19 cellular contexts compared by ENCODE assay signal in genomic region chr6:26264547-26264946, GRCh38.
A peak's percentile ranks its signal among the peaks of the same experiment; 100 is the strongest.
DNase-seq lines count a peak whose midpoint lies in the region; ATAC-seq and TF ChIP-seq lines count a peak whose summit lies in the region.
"Had no signal": no experiment of that assay in that cellular context is flagged by ENCODE, and none has a peak within 500 bp of the region (broad histone marks: within the 10 kb centered on the region; RNA-seq: fewer than 3 reads in every experiment).

No MANE protein-coding gene starts in this region.

- H3K4me1 ChIP-seq in GM23338 (ENCODE audit: insufficient read depth), result peaks cover 8% of the 10 kb centered on the region
- peaks cover 8% of the 10 kb centered on the region for H3K4me1 ChIP-seq in Loucy (ENCODE audit: insufficient read depth, low read length, poor library complexity, severe bottlenecking)
- peaks cover 3% of the 10 kb centered on the region for H3K4me1 ChIP-seq in hepatocyte (ENCODE audit: insufficient read depth)
- H3K4me1 ChIP-seq: A549 had no signal

- WGBS in hepatocyte (ENCODE audit: low lambda C conversion rate, missing lambda C conversion rate), result 89% methylated on average over 1 of the region's 1 CpG

- peaks cover 4% of the 10 kb centered on the region for H3K79me2 ChIP-seq in GM23338 (replicated peaks; ENCODE audit: insufficient read depth)
- H3K79me2 ChIP-seq in Loucy (ENCODE audit: insufficient read depth, low read length), result peaks cover 7% of the 10 kb centered on the region; the same call in 1 of the 2 replicates
- H3K79me2 ChIP-seq in hepatocyte, result no peaks in the 10 kb centered on the region

- no peaks in the 10 kb centered on the region for H3K27me3 ChIP-seq in GM23338 (ENCODE audit: insufficient read depth)
- no peaks in the 10 kb centered on the region for H3K27me3 ChIP-seq in Loucy (ENCODE audit: insufficient read depth, low read length, poor library complexity, severe bottlenecking)
- H3K27me3 ChIP-seq in hepatocyte, result no peaks in the 10 kb centered on the region
- H3K27me3 ChIP-seq: BLaER1 had no signal

- H3K9me2 ChIP-seq in GM23338 (ENCODE audit: insufficient read depth), result no peaks in the 10 kb centered on the region
- no peaks in the 10 kb centered on the region for H3K9me2 ChIP-seq in Loucy (replicated peaks; ENCODE audit: low read depth, low read length)
- H3K9me2 ChIP-seq in hepatocyte (replicated peaks; ENCODE audit: insufficient read depth), result no peaks in the 10 kb centered on the region

- ATAC-seq in GM23338, result no peak; the same call in 2 of the 3 replicates
- no peak for ATAC-seq in HG02938 (IDR thresholded peaks at IDR 0.05; ENCODE audit: unreplicated experiment)
- ATAC-seq: A549, HCT116 had no signal

- H3K27me3 Mint-ChIP-seq in GM23338 (ENCODE audit: insufficient read depth, low read depth, poor library complexity) (peaks cover 2% of the 10 kb centered on the region), neural crest cell (ENCODE audit: low read depth) (peaks cover 5% of the 10 kb centered on the region)
- H3K27me3 Mint-ChIP-seq: CD4-positive, alpha-beta memory T cell had no signal

- H3K4me3 ChIP-seq in GM23338 (no peak overlapping the region), Loucy (ENCODE audit: low read length, poor library complexity, severe bottlenecking) (no peak overlapping the region), hepatocyte (no peak overlapping the region)
- H3K4me3 ChIP-seq: A549, BLaER1 had no signal

- H3K27ac ChIP-seq in GM23338 (ENCODE audit: low read depth) (no peak overlapping the region), hepatocyte (no peak overlapping the region)
- H3K27ac ChIP-seq: 22Rv1, A549, BLaER1 had no signal

- H3K9me3 Mint-ChIP-seq in GM23338 (peaks cover 3% of the 10 kb centered on the region; the same call in 1 of the 3 replicates), neural crest cell (no peaks in the 10 kb centered on the region)

- H3K4me1 Mint-ChIP-seq in GM23338, result peaks cover 40% of the 10 kb centered on the region
- H3K4me1 Mint-ChIP-seq in neural crest cell, result peaks cover 30% of the 10 kb centered on the region
- H3K4me1 Mint-ChIP-seq: CD4-positive, alpha-beta memory T cell had no signal

- H3K36me3 Mint-ChIP-seq in GM23338 (ENCODE audit: low read depth) (peaks cover 6% of the 10 kb centered on the region), neural crest cell (ENCODE audit: low read depth) (peaks cover 3% of the 10 kb centered on the region)
- H3K36me3 Mint-ChIP-seq: CD14-positive monocyte; CD4-positive, alpha-beta memory T cell had no signal

- H3K36me3 ChIP-seq in GM23338 (ENCODE audit: insufficient read depth), result no peaks in the 10 kb centered on the region
- no peaks in the 10 kb centered on the region for H3K36me3 ChIP-seq in Loucy (ENCODE audit: insufficient read depth, low read length)
- H3K36me3 ChIP-seq in hepatocyte (replicated peaks; ENCODE audit: insufficient read depth, low read depth), result no peaks in the 10 kb centered on the region

- H3K9ac ChIP-seq in Loucy (ENCODE audit: low read depth, low read length, poor library complexity, severe bottlenecking), result peak overlapping the region; percentile 36
- H3K9ac ChIP-seq: BLaER1 had no signal

- H3F3A ChIP-seq in GM23338 (replicated peaks; ENCODE audit: low read depth) (no peaks in the 10 kb centered on the region), Loucy (ENCODE audit: low read depth) (0 out of 2 replicates have a peak, but pooled peaks cover 3% of the 10 kb centered on the region)

- H3K27ac Mint-ChIP-seq in GM23338 (peak overlapping the region; percentile 72; the same call in 1 of the 2 replicates), neural crest cell (ENCODE audit: unreplicated experiment) (no peak overlapping the region)
- H3K27ac Mint-ChIP-seq: CD14-positive monocyte; CD4-positive, alpha-beta memory T cell had no signal

- H4K20me1 ChIP-seq in GM23338 (replicated peaks; ENCODE audit: insufficient read depth), result no peaks in the 10 kb centered on the region
- H4K20me1 ChIP-seq in Loucy (ENCODE audit: insufficient read depth, low read length, poor library complexity, severe bottlenecking), result no peaks in the 10 kb centered on the region
- H4K20me1 ChIP-seq in hepatocyte (ENCODE audit: insufficient read depth, poor library complexity, severe bottlenecking), result no peaks in the 10 kb centered on the region
- H4K20me1 ChIP-seq: BLaER1 had no signal

- H2AFZ ChIP-seq in GM23338, result no peak overlapping the region
- H2AFZ ChIP-seq in Loucy (ENCODE audit: low read length), result no peak overlapping the region
- no peak overlapping the region for H2AFZ ChIP-seq in hepatocyte

- H3K4me3 Mint-ChIP-seq in GM23338 (0 out of 3 replicates have a peak overlapping the region, but pooled peaks have one; percentile 1), neural crest cell (peak overlapping the region; percentile 4)
- H3K4me3 Mint-ChIP-seq: CD14-positive monocyte; CD4-positive, alpha-beta memory T cell had no signal

- H3K9me3 ChIP-seq in Loucy (ENCODE audit: insufficient read depth, low read depth, low read length), result no peaks in the 10 kb centered on the region
- no peaks in the 10 kb centered on the region for H3K9me3 ChIP-seq in hepatocyte (ENCODE audit: low read depth)
- H3K9me3 ChIP-seq: A549, BLaER1 had no signal

- H3K4me2 ChIP-seq in GM23338 (peak overlapping the region; percentile 37), Loucy (ENCODE audit: low read depth, low read length, poor library complexity, severe bottlenecking) (no peak overlapping the region), hepatocyte (no peak overlapping the region)
- H3K4me2 ChIP-seq: A549, BLaER1 had no signal

- DNase-seq in NCI-H146 (lab: John Stamatoyannopoulos, UW) (peak; percentile 37), NCI-H146 treated with DMSO at 0.1 percent for 48 hours (lab: John Stamatoyannopoulos, UW; ENCODE audit: unreplicated experiment) (no peak), GM23338 (ENCODE audit: low spot score) (peak; percentile 62), neural crest cell (ENCODE audit: low read depth, low spot score) (no peak), NCI-H82 (lab: John Stamatoyannopoulos, UW) (no peak), hepatocyte (ENCODE audit: low spot score) (no peak)
- DNase-seq: AML-193; CD4-positive, alpha-beta memory T cell; DMS79 treated with DMSO at 0.1 percent for 48 hours; EL; GOT3; H7 had no signal

- TF ChIP-seq CTCF in GM23338 (conservative IDR thresholded peaks at IDR 0.05; ENCODE audit: low read depth in 2 of 2) (no peak), Loucy (conservative IDR thresholded peaks at IDR 0.05; ENCODE audit: low read length) (no peak), neural crest cell (conservative IDR thresholded peaks at IDR 0.05) (no peak), hepatocyte (IDR thresholded peaks at IDR 0.05; ENCODE audit: poor library complexity) (no peak)

TF ChIP-seq in GM23338, 12 proteins besides CTCF, POLR2A, EP300 and RAD21 (continues in another document):
- no peak for TF ChIP-seq EZH2 (IDR thresholded peaks at IDR 0.05; ENCODE audit: low read depth, unreplicated experiment)

Comparison
In these comparisons a context has a peak if more than half of its experiments do, and no peak if none do; other contexts are left out.
1. DNase-seq: peak in NCI-H146 (single experiment) and GM23338 (single experiment); none in NCI-H146 treated with DMSO at 0.1 percent for 48 hours (single experiment), neural crest cell (single experiment), NCI-H82 (single experiment) and hepatocyte (single experiment).